In genomic region chr1:88979749-88980116, GRCh38 we compare ENCODE assay signal across 14 cellular contexts.
"Had no signal": no experiment of that assay in that cellular context is flagged by ENCODE, and none has a peak within 500 bp of the region (broad histone marks: within the 10 kb centered on the region; RNA-seq: fewer than 3 reads in every experiment).

No MANE protein-coding gene starts in this region.

- H3K4me3 Mint-ChIP-seq: activated CD8-positive, alpha-beta T cell treated with anti-CD3 and anti-CD28 coated beads, Interleukin-2, amount 10 ng/mL, durations not matched to agents 7 days and 5 days; stimulated activated memory B cell treated with anti-CD40 and anti-IgM and Interleukin-4, amounts not matched to agents 10 μg/mL and 1 μg/mL and 100 μg/mL, for 72 hours; T-helper 17 cell had no signal

- H3K27me3 Mint-ChIP-seq: stimulated activated memory B cell treated with anti-CD40 and anti-IgM and Interleukin-4, amounts not matched to agents 10 μg/mL and 1 μg/mL and 100 μg/mL, for 72 hours; T-helper 17 cell had no signal

- H3K4me3 ChIP-seq: dorsolateral prefrontal cortex, lower lobe of right lung, SK-N-MC, smooth muscle cell, transverse colon had no signal

- H3K27ac ChIP-seq: lower lobe of right lung, SK-N-MC had no signal

- H3K9me3 ChIP-seq: lower lobe of right lung, transverse colon had no signal

- H3K4me2 ChIP-seq: smooth muscle cell had no signal

- ATAC-seq: activated CD8-positive, alpha-beta T cell treated with anti-CD3 and anti-CD28 coated beads, Interleukin-2, amount 10 ng/mL, durations not matched to agents 7 days and 5 days; lower lobe of right lung; stimulated activated memory B cell treated with anti-CD40 and anti-IgM and Interleukin-4, amounts not matched to agents 10 μg/mL and 1 μg/mL and 100 μg/mL, for 72 hours; T-helper 17 cell had no signal

- H3K27ac Mint-ChIP-seq: activated CD8-positive, alpha-beta T cell treated with anti-CD3 and anti-CD28 coated beads, Interleukin-2, amount 10 ng/mL, durations not matched to agents 7 days and 5 days; stimulated activated memory B cell treated with anti-CD40 and anti-IgM and Interleukin-4, amounts not matched to agents 10 μg/mL and 1 μg/mL and 100 μg/mL, for 72 hours had no signal

- H3K9me3 Mint-ChIP-seq: immature natural killer cell; stimulated activated memory B cell treated with anti-CD40 and anti-IgM and Interleukin-4, amounts not matched to agents 10 μg/mL and 1 μg/mL and 100 μg/mL, for 72 hours had no signal

- DNase-seq: activated CD8-positive, alpha-beta T cell treated with anti-CD3 and anti-CD28 coated beads, Interleukin-2, amount 10 ng/mL, durations not matched to agents 7 days and 5 days; activated effector memory CD4-positive, alpha-beta T cell treated with anti-CD3 and anti-CD28 coated beads, Interleukin-2, amount 50 U/mL, for 16 hours; anterior cingulate cortex; dorsolateral prefrontal cortex; immature natural killer cell; lower lobe of right lung; midbrain; posterior cingulate gyrus; substantia nigra; T-helper 17 cell; transverse colon had no signal

- H3K27me3 ChIP-seq: dorsolateral prefrontal cortex, transverse colon had no signal
